35 cellular contexts compared by ENCODE assay signal in genomic region chr14:29580763-29581162, GRCh38.
"Had no signal": no experiment of that assay in that cellular context is flagged by ENCODE, and none has a peak within 500 bp of the region (broad histone marks: within the 10 kb centered on the region; RNA-seq: fewer than 3 reads in every experiment).

No MANE protein-coding gene starts in this region.

- H3K9me3 ChIP-seq: ascending aorta had no signal

- H3K4me1 ChIP-seq: ascending aorta had no signal

- H3K27ac Mint-ChIP-seq: activated B cell treated with CpG ODN at 0.5 μM for 24 hours; activated CD4-positive, alpha-beta memory T cell treated with anti-CD3 and anti-CD28 coated beads for 36 hours; activated CD4-positive, alpha-beta T cell treated with anti-CD3 and anti-CD28 coated beads, Interleukin-2, amount 10 ng/mL, durations not matched to agents 24 days and 14 days; activated CD8-positive, alpha-beta T cell treated with anti-CD3 and anti-CD28 coated beads for 36 hours; activated naive CD4-positive, alpha-beta T cell treated with anti-CD3 and anti-CD28 coated beads, Interleukin-2, amount 10 ng/mL, durations not matched to agents 7 days and 5 days; activated naive CD4-positive, alpha-beta T cell treated with anti-CD3 and anti-CD28 coated beads, Interleukin-2, amount 50 U/mL, for 24 hours; activated naive CD8-positive, alpha-beta T cell; activated naive CD8-positive, alpha-beta T cell treated with anti-CD3 and anti-CD28 coated beads, Interleukin-2, amount 10 ng/mL, durations not matched to agents 7 days and 5 days; activated naive CD8-positive, alpha-beta T cell treated with anti-CD3 and anti-CD28 coated beads, Interleukin-2, amount 50 U/mL, for 24 hours; activated T-cell treated with anti-CD3 and anti-CD28 coated beads, Interleukin-2, amount 50 U/mL, for 72 hours; activated T-helper 1 cell treated with anti-CD3 and anti-CD28 coated beads, Interleukin-12 subunit alpha, Interleukin-12 subunit beta, Interleukin-2, Interleukin-4 antibody, amounts not matched to agents 30 ng/mL and 10 ng/mL and 1 ng/mL, durations not matched to agents 14 hours and 24 hours and 36 hours; activated T-helper 17 cell treated with anti-CD3 and anti-CD28 coated beads, Interleukin-2, amount 50 U/mL, for 72 hours; T-helper 1 cell treated with Interleukin-12 subunit alpha and Interleukin-12 subunit beta and Interleukin-4 antibody, amounts not matched to agents 30 μg/mL and 1 μg/mL, for 36 hours; T-helper 2 cell treated with Interferon-gamma antibody and Interleukin-4, amounts not matched to agents 5 μg/mL and 100 μg/mL, for 36 hours had no signal

- H3K27ac ChIP-seq: ascending aorta, cardiac muscle cell, VCaP had no signal

- DNase-seq: activated B cell treated with CpG ODN at 0.5 μM for 24 hours; activated CD4-positive, alpha-beta memory T cell treated with anti-CD3 and anti-CD28 coated beads for 36 hours; activated CD4-positive, alpha-beta T cell treated with anti-CD3 and anti-CD28 coated beads for 4 hours; activated CD4-positive, alpha-beta T cell treated with anti-CD3 and anti-CD28 coated beads, Interleukin-2, amount 10 ng/mL, durations not matched to agents 24 days and 14 days; activated CD4-positive, alpha-beta T cell treated with anti-CD3 and anti-CD28 coated beads, Interleukin-2, amount 50 U/mL, for 1 hour; activated CD4-positive, alpha-beta T cell treated with anti-CD3 and anti-CD28 coated beads, Interleukin-2, amount 50 U/mL, for 4 hours; activated CD4-positive, CD25-positive, alpha-beta regulatory T cell treated with anti-CD3 and anti-CD28 coated beads, Interleukin-2, amount 50 U/mL, for 72 hours; activated CD8-positive, alpha-beta memory T cell treated with anti-CD3 and anti-CD28 coated beads, Interleukin-2, amount 50 U/mL, for 4 hours; activated CD8-positive, alpha-beta T cell treated with anti-CD3 and anti-CD28 coated beads for 36 hours; activated gamma-delta T cell; activated naive CD4-positive, alpha-beta T cell treated with anti-CD3 and anti-CD28 coated beads, Interleukin-2, amount 10 ng/mL, durations not matched to agents 7 days and 5 days; activated naive CD4-positive, alpha-beta T cell treated with Interleukin-2 at 50 U/mL for 16 hours; activated naive CD8-positive, alpha-beta T cell treated with anti-CD3 and anti-CD28 coated beads, Interleukin-2, amount 10 ng/mL, durations not matched to agents 7 days and 5 days; activated naive CD8-positive, alpha-beta T cell treated with anti-CD3 and anti-CD28 coated beads, Interleukin-2, amount 50 U/mL, for 24 hours; activated T-cell treated with anti-CD3 and anti-CD28 coated beads for 4 hours; activated T-cell treated with anti-CD3 and anti-CD28 coated beads, Interleukin-2, amount 50 U/mL, for 1 hour; activated T-cell treated with anti-CD3 and anti-CD28 coated beads, Interleukin-2, amount 50 U/mL, for 4 hours; activated T-cell treated with anti-CD3 and anti-CD28 coated beads, Interleukin-2, amount 50 U/mL, for 72 hours; amygdala; anterior cingulate cortex; caudate nucleus; T-helper 1 cell; T-helper 2 cell; T-helper 9 cell had no signal

- H3K4me3 Mint-ChIP-seq: activated B cell treated with CpG ODN at 0.5 μM for 24 hours; activated CD4-positive, alpha-beta memory T cell treated with anti-CD3 and anti-CD28 coated beads for 36 hours; activated CD4-positive, alpha-beta T cell treated with anti-CD3 and anti-CD28 coated beads, Interleukin-2, amount 10 ng/mL, durations not matched to agents 24 days and 14 days; activated CD8-positive, alpha-beta T cell treated with anti-CD3 and anti-CD28 coated beads for 36 hours; activated naive CD4-positive, alpha-beta T cell treated with anti-CD3 and anti-CD28 coated beads, Interleukin-2, amount 10 ng/mL, durations not matched to agents 7 days and 5 days; activated naive CD4-positive, alpha-beta T cell treated with anti-CD3 and anti-CD28 coated beads, Interleukin-2, amount 50 U/mL, for 24 hours; activated naive CD8-positive, alpha-beta T cell; activated naive CD8-positive, alpha-beta T cell treated with anti-CD3 and anti-CD28 coated beads, Interleukin-2, amount 10 ng/mL, durations not matched to agents 7 days and 5 days; activated naive CD8-positive, alpha-beta T cell treated with anti-CD3 and anti-CD28 coated beads, Interleukin-2, amount 50 U/mL, for 24 hours; activated T-cell treated with anti-CD3 and anti-CD28 coated beads, Interleukin-2, amount 50 U/mL, for 4 hours; activated T-cell treated with anti-CD3 and anti-CD28 coated beads, Interleukin-2, amount 50 U/mL, for 72 hours; activated T-helper 1 cell treated with anti-CD3 and anti-CD28 coated beads, Interleukin-12 subunit alpha, Interleukin-12 subunit beta, Interleukin-2, Interleukin-4 antibody, amounts not matched to agents 30 ng/mL and 10 ng/mL and 1 ng/mL, durations not matched to agents 14 hours and 24 hours and 36 hours; activated T-helper 17 cell treated with anti-CD3 and anti-CD28 coated beads, Interleukin-2, amount 50 U/mL, for 72 hours; brain; central memory CD8-positive, alpha-beta T cell; T-helper 1 cell treated with Interleukin-12 subunit alpha and Interleukin-12 subunit beta and Interleukin-4 antibody, amounts not matched to agents 30 μg/mL and 1 μg/mL, for 36 hours; T-helper 2 cell treated with Interferon-gamma antibody and Interleukin-4, amounts not matched to agents 5 μg/mL and 100 μg/mL, for 36 hours had no signal

- H3K4me3 ChIP-seq: ascending aorta, cardiac muscle cell had no signal

- H3K27me3 ChIP-seq: ascending aorta, cardiac muscle cell had no signal

- H3K9me3 Mint-ChIP-seq: activated B cell treated with CpG ODN at 0.5 μM for 24 hours; activated CD4-positive, alpha-beta T cell treated with anti-CD3 and anti-CD28 coated beads, Interleukin-2, amount 10 ng/mL, durations not matched to agents 24 days and 14 days; activated naive CD8-positive, alpha-beta T cell treated with anti-CD3 and anti-CD28 coated beads, Interleukin-2, amount 10 ng/mL, durations not matched to agents 7 days and 5 days; brain had no signal

- H3K27me3 Mint-ChIP-seq: activated B cell treated with CpG ODN at 0.5 μM for 24 hours; activated CD4-positive, alpha-beta memory T cell treated with anti-CD3 and anti-CD28 coated beads for 36 hours; activated CD4-positive, alpha-beta T cell treated with anti-CD3 and anti-CD28 coated beads, Interleukin-2, amount 10 ng/mL, durations not matched to agents 24 days and 14 days; activated CD8-positive, alpha-beta T cell treated with anti-CD3 and anti-CD28 coated beads for 36 hours; activated naive CD4-positive, alpha-beta T cell treated with anti-CD3 and anti-CD28 coated beads, Interleukin-2, amount 10 ng/mL, durations not matched to agents 7 days and 5 days; activated naive CD4-positive, alpha-beta T cell treated with anti-CD3 and anti-CD28 coated beads, Interleukin-2, amount 50 U/mL, for 24 hours; activated naive CD8-positive, alpha-beta T cell; activated naive CD8-positive, alpha-beta T cell treated with anti-CD3 and anti-CD28 coated beads, Interleukin-2, amount 10 ng/mL, durations not matched to agents 7 days and 5 days; activated naive CD8-positive, alpha-beta T cell treated with anti-CD3 and anti-CD28 coated beads, Interleukin-2, amount 50 U/mL, for 24 hours; activated T-helper 17 cell treated with anti-CD3 and anti-CD28 coated beads, Interleukin-2, amount 50 U/mL, for 72 hours; central memory CD8-positive, alpha-beta T cell had no signal

- ATAC-seq: activated CD8-positive, alpha-beta T cell treated with anti-CD3 and anti-CD28 coated beads for 36 hours; activated naive CD8-positive, alpha-beta T cell treated with anti-CD3 and anti-CD28 coated beads, Interleukin-2, amount 50 U/mL, for 24 hours; activated T-cell treated with anti-CD3 and anti-CD28 coated beads, Interleukin-2, amount 50 U/mL, for 4 hours; activated T-cell treated with anti-CD3 and anti-CD28 coated beads, Interleukin-2, amount 50 U/mL, for 72 hours; activated T-helper 17 cell treated with anti-CD3 and anti-CD28 coated beads, Interleukin-2, amount 50 U/mL, for 72 hours had no signal

- H3K4me1 Mint-ChIP-seq: activated CD4-positive, alpha-beta T cell treated with anti-CD3 and anti-CD28 coated beads, Interleukin-2, amount 10 ng/mL, durations not matched to agents 24 days and 14 days; activated naive CD4-positive, alpha-beta T cell treated with anti-CD3 and anti-CD28 coated beads, Interleukin-2, amount 10 ng/mL, durations not matched to agents 7 days and 5 days; activated naive CD4-positive, alpha-beta T cell treated with anti-CD3 and anti-CD28 coated beads, Interleukin-2, amount 50 U/mL, for 24 hours; activated naive CD8-positive, alpha-beta T cell treated with anti-CD3 and anti-CD28 coated beads, Interleukin-2, amount 10 ng/mL, durations not matched to agents 7 days and 5 days; activated naive CD8-positive, alpha-beta T cell treated with anti-CD3 and anti-CD28 coated beads, Interleukin-2, amount 50 U/mL, for 24 hours; activated T-helper 17 cell treated with anti-CD3 and anti-CD28 coated beads, Interleukin-2, amount 50 U/mL, for 72 hours; central memory CD8-positive, alpha-beta T cell had no signal

- H3K36me3 ChIP-seq: cardiac muscle cell had no signal

- H3K36me3 Mint-ChIP-seq: activated CD4-positive, alpha-beta memory T cell treated with anti-CD3 and anti-CD28 coated beads for 36 hours; activated naive CD4-positive, alpha-beta T cell treated with anti-CD3 and anti-CD28 coated beads, Interleukin-2, amount 10 ng/mL, durations not matched to agents 7 days and 5 days; activated naive CD4-positive, alpha-beta T cell treated with anti-CD3 and anti-CD28 coated beads, Interleukin-2, amount 50 U/mL, for 24 hours; activated naive CD8-positive, alpha-beta T cell; activated naive CD8-positive, alpha-beta T cell treated with anti-CD3 and anti-CD28 coated beads, Interleukin-2, amount 10 ng/mL, durations not matched to agents 7 days and 5 days; brain had no signal
